ENCODE assay signal across 8 cellular contexts in the genomic region with DNA sequence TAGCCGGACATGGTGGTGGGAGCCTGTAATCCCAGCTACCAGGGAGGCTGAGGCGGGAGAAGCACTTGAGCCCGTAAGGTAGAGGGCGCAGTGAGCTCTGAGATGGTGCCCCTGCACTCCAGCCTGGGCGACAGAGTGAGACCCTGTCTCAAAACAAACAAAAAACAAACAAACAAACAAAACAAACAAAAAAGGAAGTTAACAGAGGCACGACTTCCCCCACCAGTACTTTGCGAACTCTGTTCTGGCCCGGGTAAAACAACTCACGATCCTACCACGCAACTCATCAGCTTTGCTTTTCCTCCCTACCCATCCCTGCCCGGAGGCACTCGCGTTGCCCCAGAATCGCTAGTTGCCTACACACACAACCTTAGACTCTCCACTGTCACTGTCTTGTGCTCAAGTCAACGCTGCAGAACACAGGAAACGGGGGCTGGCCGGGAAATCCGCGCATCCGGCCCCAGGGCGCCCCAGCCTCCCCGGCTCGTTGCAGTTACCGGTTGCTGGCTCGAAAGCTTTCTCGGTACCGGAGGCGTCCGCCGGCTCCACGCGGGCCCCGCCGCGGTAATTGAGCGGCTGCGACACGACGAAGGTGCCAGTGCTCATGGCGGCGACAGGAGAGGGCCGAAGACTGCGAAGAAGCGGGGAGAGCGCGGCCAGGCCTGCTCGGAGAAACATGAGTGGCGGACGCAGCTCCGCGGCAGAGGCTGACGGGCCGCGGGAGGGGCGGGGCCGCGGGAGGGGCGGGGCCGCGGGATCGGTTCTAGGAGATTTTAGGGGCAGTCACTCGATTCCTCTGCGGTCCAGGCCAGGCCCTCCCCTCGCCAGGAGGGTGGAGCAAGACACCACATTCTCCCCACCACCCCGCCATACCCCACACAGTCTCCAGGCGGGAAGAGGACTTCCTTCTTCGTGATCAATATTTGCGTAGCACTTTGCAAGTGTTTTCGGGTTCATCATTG. TPM values are rescaled to one million over a fixed set of nuclear protein-coding genes. Genes with fewer than 3 reads are reported as not detected.
A peak's percentile ranks its signal among the peaks of the same experiment; 100 is the strongest.
DNase-seq lines count a peak whose midpoint lies in the region; ATAC-seq and TF ChIP-seq lines count a peak whose summit lies in the region.

A gene (minus strand): TSS at position 682 of the 962 bp plus-strand sequence. CDS start 4 bp downstream, at position 678.

- no peaks in the 10 kb centered on the region; the same call in 1 of the 2 replicates for H3K27me3 ChIP-seq in H7 (ENCODE audit: control insufficient read depth, insufficient read depth, low read length)
- H3K27me3 ChIP-seq in RWPE2 (ENCODE audit: insufficient read depth, poor library complexity, severe bottlenecking), result no peaks in the 10 kb centered on the region

- H3K9me3 Mint-ChIP-seq in activated T-helper 17 cell treated with anti-CD3 and anti-CD28 coated beads, Interleukin-2, amount 50 U/mL, for 72 hours, result no peaks in the 10 kb centered on the region
- H3K9me3 Mint-ChIP-seq in natural killer cell treated with Interleukin-12 subunit alpha and Interleukin-12 subunit beta and Interleukin-15 and Interleukin-18, amount 100 ng/mL, for 72 hours, result no peaks in the 10 kb centered on the region

- TF ChIP-seq CTCF in RWPE2 (IDR thresholded peaks at IDR 0.05; ENCODE audit: poor library complexity, severe bottlenecking) (peak; percentile 57), fibroblast of mammary gland (conservative IDR thresholded peaks at IDR 0.05; ENCODE audit: control insufficient read depth, insufficient read depth, low read depth, low read length) (peak; percentile 29)

- H3K9me3 ChIP-seq in RWPE2 (ENCODE audit: severe bottlenecking), result no peaks in the 10 kb centered on the region

- H3K36me3 ChIP-seq in H7 (replicated peaks; ENCODE audit: control insufficient read depth, insufficient read depth, low read length) (no peaks in the 10 kb centered on the region), RWPE2 (ENCODE audit: low read depth) (peaks cover 19% of the 10 kb centered on the region)

- in situ Hi-C loops in G401 (cut with HindIII; ENCODE audit: low sequenced_read_pairs), result no loop called here

- peaks cover 17% of the 10 kb centered on the region for H3K4me1 ChIP-seq in RWPE2 (ENCODE audit: insufficient read depth, poor library complexity, severe bottlenecking)

- peaks cover 9% of the 10 kb centered on the region for H3K4me1 Mint-ChIP-seq in activated T-helper 17 cell treated with anti-CD3 and anti-CD28 coated beads, Interleukin-2, amount 50 U/mL, for 72 hours
- peaks cover 15 to 23% of the 10 kb centered on the region in 2 donors for H3K4me1 Mint-ChIP-seq in natural killer cell treated with Interleukin-12 subunit alpha and Interleukin-12 subunit beta and Interleukin-15 and Interleukin-18, amount 100 ng/mL, for 72 hours (ENCODE audit: low read depth in 2 of 2)

- H3K4me3 ChIP-seq in H7 (ENCODE audit: insufficient read depth, low read depth, low read length) (peak within 1 kb of the TSS; percentile 95), RWPE2 (ENCODE audit: severe bottlenecking) (peak within 1 kb of the TSS; percentile 98), fibroblast of mammary gland (ENCODE audit: control insufficient read depth, low read depth, low read length) (peak within 1 kb of the TSS; percentile 99)

- no peaks in the 10 kb centered on the region for H3K27me3 Mint-ChIP-seq in activated T-helper 17 cell treated with anti-CD3 and anti-CD28 coated beads, Interleukin-2, amount 50 U/mL, for 72 hours
- no peaks in the 10 kb centered on the region for H3K27me3 Mint-ChIP-seq in natural killer cell treated with Interleukin-12 subunit alpha and Interleukin-12 subunit beta and Interleukin-15 and Interleukin-18, amount 100 ng/mL, for 72 hours

- peak within 1 kb of the TSS; percentile 88 for H3K27ac ChIP-seq in RWPE2 (ENCODE audit: poor library complexity, severe bottlenecking)

- peak within 1 kb of the TSS; percentile 97 for H3K4me3 Mint-ChIP-seq in activated T-helper 17 cell treated with anti-CD3 and anti-CD28 coated beads, Interleukin-2, amount 50 U/mL, for 72 hours
- H3K4me3 Mint-ChIP-seq in natural killer cell treated with Interleukin-12 subunit alpha and Interleukin-12 subunit beta and Interleukin-15 and Interleukin-18, amount 100 ng/mL, for 72 hours, result peak within 1 kb of the TSS; percentile 91

- DNase-seq in G401 (ENCODE audit: low spot score) (peak; percentile 94), H7 (peak; percentile 92), LoVo (ENCODE audit: low spot score) (peak; percentile 86), RWPE2 (ENCODE audit: low spot score) (peak; percentile 76), fibroblast of mammary gland (ENCODE audit: low read depth) (peak; percentile 83)
- peak; percentile 93 for DNase-seq in natural killer cell treated with Interleukin-12 subunit alpha and Interleukin-12 subunit beta and Interleukin-15 and Interleukin-18, amount 100 ng/mL, for 72 hours (ENCODE audit: low spot score)
- peak; percentile 93 for DNase-seq in stimulated activated naive CD8-positive, alpha-beta T cell treated with anti-CD3 and anti-CD28 coated beads, Interleukin-15, Interleukin-2, amounts not matched to agents 100 U/mL and 50 U/mL, for 24 hours

- H3K36me3 Mint-ChIP-seq in activated T-helper 17 cell treated with anti-CD3 and anti-CD28 coated beads, Interleukin-2, amount 50 U/mL, for 72 hours (ENCODE audit: low read depth), result peaks cover 20% of the 10 kb centered on the region
- H3K36me3 Mint-ChIP-seq in natural killer cell treated with Interleukin-12 subunit alpha and Interleukin-12 subunit beta and Interleukin-15 and Interleukin-18, amount 100 ng/mL, for 72 hours, result peaks cover 4% of the 10 kb centered on the region

- H3K27ac Mint-ChIP-seq in activated T-helper 17 cell treated with anti-CD3 and anti-CD28 coated beads, Interleukin-2, amount 50 U/mL, for 72 hours, result peak within 1 kb of the TSS; percentile 96
- H3K27ac Mint-ChIP-seq in natural killer cell treated with Interleukin-12 subunit alpha and Interleukin-12 subunit beta and Interleukin-15 and Interleukin-18, amount 100 ng/mL, for 72 hours, result peak within 1 kb of the TSS; percentile 96 to 99

- ATAC-seq in RWPE2 (ENCODE audit: low read depth), result peak; percentile 88
- ATAC-seq in activated T-helper 17 cell treated with anti-CD3 and anti-CD28 coated beads, Interleukin-2, amount 50 U/mL, for 72 hours (replicated peaks), result peak; percentile 95
- peak; percentile 97 for ATAC-seq in natural killer cell treated with Interleukin-12 subunit alpha and Interleukin-12 subunit beta and Interleukin-15 and Interleukin-18, amount 100 ng/mL, for 72 hours
- ATAC-seq in stimulated activated naive CD8-positive, alpha-beta T cell treated with anti-CD3 and anti-CD28 coated beads, Interleukin-15, Interleukin-2, amounts not matched to agents 100 U/mL and 50 U/mL, for 24 hours, result peak; percentile 98

RNA-seq across cellular contexts. Expression of the gene that starts here (rescaled TPM):
- total RNA-seq in G401 (2014; rRNA removed; shearing (Covaris generic)), result 102 and 132 TPM in 2 replicates
- 81.9 and 104 TPM in 2 replicates for total RNA-seq in H7 (2014; rRNA removed; shearing (Covaris generic))
- 10 to 100 TPM; 18.8 to 35.4 TPM for total RNA-seq in activated T-helper 17 cell treated with anti-CD3 and anti-CD28 coated beads, Interleukin-2, amount 50 U/mL, for 72 hours
- 10 to 100 TPM; 44.0 to 49.2 TPM for total RNA-seq in natural killer cell treated with Interleukin-12 subunit alpha and Interleukin-12 subunit beta and Interleukin-15 and Interleukin-18, amount 100 ng/mL, for 72 hours

Comparison
In these comparisons a context has a peak if more than half of its experiments do, and no peak if none do; other contexts are left out.
1. Peak in every context shown above with its lines: DNase-seq, ATAC-seq, H3K4me3 ChIP-seq and H3K27ac ChIP-seq.